ENCODE assay signal across 18 cellular contexts in the genomic region with DNA sequence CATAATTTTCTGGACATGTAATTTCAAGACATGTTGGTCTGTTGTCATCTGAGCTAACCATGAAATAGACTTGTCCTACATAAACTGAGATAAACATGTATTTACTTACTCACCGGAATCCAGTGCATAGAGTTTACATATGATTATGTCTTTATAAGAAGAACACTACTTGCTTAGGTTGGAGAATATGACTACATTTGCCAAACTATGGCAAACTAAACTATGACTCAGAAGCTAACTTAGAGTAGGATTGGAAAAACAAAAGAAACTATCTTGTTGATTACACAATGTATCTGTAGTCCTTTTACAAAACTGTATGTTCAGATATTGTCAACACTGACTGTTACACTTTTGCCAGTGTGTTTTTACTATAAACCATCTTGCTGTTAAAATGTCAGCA.
DNase-seq lines count a peak whose midpoint lies in the region; ATAC-seq and TF ChIP-seq lines count a peak whose summit lies in the region.
"Had no signal": no experiment of that assay in that cellular context is flagged by ENCODE, and none has a peak within 500 bp of the region (broad histone marks: within the 10 kb centered on the region; RNA-seq: fewer than 3 reads in every experiment).

No MANE protein-coding gene starts in this region.

- DNase-seq in AG09309 (ENCODE audit: low read depth) (peak; percentile 37), HS-5 (ENCODE audit: low read depth) (peak; percentile 46), astrocyte of the spinal cord (ENCODE audit: low read depth, low spot score) (peak; percentile 77), foreskin keratinocyte (peak; percentile 52 to 76), D341Med (ENCODE audit: low spot score) (no peak), NCI-H1417 (lab: John Stamatoyannopoulos, UW) (no peak), NK-92 (lab: John Stamatoyannopoulos, UW; ENCODE audit: unreplicated experiment) (no peak)
- DNase-seq: activated CD4-positive, alpha-beta memory T cell treated with anti-CD3 and anti-CD28 coated beads for 36 hours; activated effector memory CD4-positive, alpha-beta T cell treated with anti-CD3 and anti-CD28 coated beads, Interleukin-2, amount 50 U/mL, for 16 hours; GOT3; KBM-7; naive thymus-derived CD4-positive, alpha-beta T cell; NCI-H1694 treated with DMSO at 0.1 percent for 48 hours; NCI-H748 treated with DMSO at 0.1 percent for 48 hours; stimulated activated CD4-positive, alpha-beta T cell treated with anti-CD3 and anti-CD28 coated beads, Interleukin-1b, Interleukin-23, amount 100 ng/mL, for 48 hours; upper lobe of left lung had no signal

- TF ChIP-seq CTCF in AG09309 (IDR thresholded peaks at IDR 0.05; ENCODE audit: control insufficient read depth, insufficient read depth, low read depth, low read length, missing control alignments), result no peak
- TF ChIP-seq CTCF in astrocyte of the spinal cord (IDR thresholded peaks at IDR 0.05; ENCODE audit: low read depth, low read length), result no peak
- TF ChIP-seq CTCF in foreskin keratinocyte (conservative IDR thresholded peaks at IDR 0.05), result no peak

- no peak overlapping the region for H3K27ac ChIP-seq in foreskin keratinocyte
- H3K27ac ChIP-seq: cardiac muscle cell, upper lobe of left lung had no signal

- ATAC-seq in foreskin keratinocyte, result peak; percentile 72
- ATAC-seq in HG03432 (IDR thresholded peaks at IDR 0.05; ENCODE audit: unreplicated experiment), result no peak
- ATAC-seq: naive thymus-derived CD4-positive, alpha-beta T cell had no signal

- in situ Hi-C loops in astrocyte of the spinal cord (cut with HindIII; ENCODE audit: low sequenced_read_pairs), result no loop called here

- H3K4me1 ChIP-seq in foreskin keratinocyte, result peaks cover 33% of the 10 kb centered on the region
- H3K4me1 ChIP-seq: upper lobe of left lung had no signal

- H3K4me3 ChIP-seq in AG09309 (ENCODE audit: control insufficient read depth, low read depth, low read length) (no peak overlapping the region), astrocyte of the spinal cord (ENCODE audit: low read depth, low read length) (no peak overlapping the region)
- H3K4me3 ChIP-seq: cardiac muscle cell, upper lobe of left lung had no signal

- no peaks in the 10 kb centered on the region for H3K27me3 ChIP-seq in foreskin keratinocyte
- H3K27me3 ChIP-seq: cardiac muscle cell, upper lobe of left lung had no signal

Comparison
In these comparisons a context has a peak if more than half of its experiments do, and no peak if none do; other contexts are left out.
1. DNase-seq: peak in AG09309 (single experiment), HS-5 (single experiment), astrocyte of the spinal cord (single experiment) and foreskin keratinocyte (2 of 2); none in D341Med (single experiment), NCI-H1417 (0 of 3) and NK-92 (single experiment).